In the genomic region with DNA sequence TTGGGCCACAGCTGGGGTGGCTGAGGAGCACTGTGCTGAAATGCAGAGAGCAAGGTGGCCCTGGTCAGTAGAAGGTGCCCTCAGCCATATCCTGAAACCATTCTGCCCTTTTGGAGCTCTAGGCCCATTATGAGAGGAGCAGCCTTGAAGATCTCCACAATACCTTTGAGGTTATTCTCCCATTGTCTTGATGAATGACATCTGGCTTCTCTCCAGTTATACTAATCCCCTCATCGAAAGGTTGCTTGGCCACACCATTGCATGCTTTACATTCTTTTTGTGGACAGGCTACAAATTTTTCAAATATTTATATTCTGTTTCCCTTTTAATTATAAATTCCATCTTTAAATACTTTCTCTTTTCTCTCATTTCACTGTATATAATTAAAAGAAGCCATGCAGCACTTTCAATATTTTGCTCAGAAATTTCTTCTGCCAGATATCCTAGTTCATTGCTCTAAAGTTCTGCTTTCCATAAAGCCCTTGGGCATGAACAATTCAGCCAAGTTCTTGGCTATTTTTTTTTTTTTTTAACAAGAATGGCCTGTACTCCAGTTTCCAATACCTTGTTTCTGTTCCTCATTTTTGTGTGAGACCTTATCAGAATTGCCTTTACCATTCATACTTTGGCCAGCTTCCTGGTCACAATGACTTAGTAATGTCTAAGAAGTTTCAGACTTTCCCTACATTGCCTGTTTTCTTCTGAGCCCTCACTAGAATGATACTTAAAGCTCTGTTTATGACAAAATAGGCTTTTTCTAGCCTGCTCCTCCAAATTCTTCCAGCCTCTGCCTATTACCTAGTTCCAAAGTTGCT, we compare ENCODE assay signal across 9 cellular contexts.
A peak's percentile ranks its signal among the peaks of the same experiment; 100 is the strongest.
DNase-seq lines count a peak whose midpoint lies in the region; ATAC-seq lines count a peak whose summit lies in the region.
"Had no signal": no experiment of that assay in that cellular context is flagged by ENCODE, and none has a peak within 500 bp of the region (broad histone marks: within the 10 kb centered on the region; RNA-seq: fewer than 3 reads in every experiment).

No MANE protein-coding gene starts in this region.

- H3K36me3 Mint-ChIP-seq in stimulated activated naive B cell treated with anti-CD40 and anti-IgM and Interleukin-4, amounts not matched to agents 10 μg/mL and 1 μg/mL and 100 μg/mL, for 72 hours, result no peaks in the 10 kb centered on the region
- H3K36me3 Mint-ChIP-seq in activated naive CD4-positive, alpha-beta T cell treated with anti-CD3 and anti-CD28 coated beads, Interleukin-2, amount 10 ng/mL, durations not matched to agents 7 days and 5 days, result no peaks in the 10 kb centered on the region

- ATAC-seq in GM19395 (IDR thresholded peaks at IDR 0.05; ENCODE audit: unreplicated experiment) (peak; percentile 100), HG02943 (IDR thresholded peaks at IDR 0.05; ENCODE audit: low read depth, unreplicated experiment) (peak; percentile 90), Right ventricle myocardium inferior (no peak)
- peak; percentile 96 to 99 for ATAC-seq in stimulated activated naive B cell treated with anti-CD40 and anti-IgM and Interleukin-4, amounts not matched to agents 10 μg/mL and 1 μg/mL and 100 μg/mL, for 72 hours (replicated peaks)

- CTCF ChIA-PET in activated naive CD4-positive, alpha-beta T cell treated with anti-CD3 and anti-CD28 coated beads, Interleukin-2, amount 10 ng/mL, durations not matched to agents 7 days and 5 days (lab: Charles Lee), result no interaction called here

- intact Hi-C loops in Right ventricle myocardium inferior (cut with DNase I), result no loop called here

- no peaks in the 10 kb centered on the region for H3K9me3 Mint-ChIP-seq in stimulated activated naive B cell treated with anti-CD40 and anti-IgM and Interleukin-4, amounts not matched to agents 10 μg/mL and 1 μg/mL and 100 μg/mL, for 72 hours
- H3K9me3 Mint-ChIP-seq in activated naive CD4-positive, alpha-beta T cell treated with anti-CD3 and anti-CD28 coated beads, Interleukin-2, amount 10 ng/mL, durations not matched to agents 7 days and 5 days, result no peaks in the 10 kb centered on the region

- peaks cover 7 to 11% of the 10 kb centered on the region in 2 donors for H3K4me1 Mint-ChIP-seq in stimulated activated naive B cell treated with anti-CD40 and anti-IgM and Interleukin-4, amounts not matched to agents 10 μg/mL and 1 μg/mL and 100 μg/mL, for 72 hours
- H3K4me1 Mint-ChIP-seq in activated naive CD4-positive, alpha-beta T cell treated with anti-CD3 and anti-CD28 coated beads, Interleukin-2, amount 10 ng/mL, durations not matched to agents 7 days and 5 days, result no peaks in the 10 kb centered on the region

- DNase-seq in NOMO-1 (lab: John Stamatoyannopoulos, UW; ENCODE audit: unreplicated experiment in 2 of 2), result peak; percentile 79 to 89
- no peak for DNase-seq in stimulated activated naive B cell treated with anti-CD40 and anti-IgM and Interleukin-4, amounts not matched to agents 10 μg/mL and 1 μg/mL and 100 μg/mL, for 72 hours
- no peak for DNase-seq in NCI-H2196 treated with DMSO at 0.1 percent for 48 hours (lab: John Stamatoyannopoulos, UW; ENCODE audit: unreplicated experiment)
- DNase-seq in Right ventricle myocardium inferior (ENCODE audit: missing footprints), result no peak
- no peak for DNase-seq in activated naive CD4-positive, alpha-beta T cell treated with anti-CD3 and anti-CD28 coated beads, Interleukin-2, amount 10 ng/mL, durations not matched to agents 7 days and 5 days
- DNase-seq: hippocampal formation, T-helper 9 cell had no signal

- H3K27ac Mint-ChIP-seq in stimulated activated naive B cell treated with anti-CD40 and anti-IgM and Interleukin-4, amounts not matched to agents 10 μg/mL and 1 μg/mL and 100 μg/mL, for 72 hours, result no peak overlapping the region
- H3K27ac Mint-ChIP-seq in activated naive CD4-positive, alpha-beta T cell treated with anti-CD3 and anti-CD28 coated beads, Interleukin-2, amount 10 ng/mL, durations not matched to agents 7 days and 5 days, result no peak overlapping the region

- no peak overlapping the region for H3K4me3 Mint-ChIP-seq in stimulated activated naive B cell treated with anti-CD40 and anti-IgM and Interleukin-4, amounts not matched to agents 10 μg/mL and 1 μg/mL and 100 μg/mL, for 72 hours
- H3K4me3 Mint-ChIP-seq in activated naive CD4-positive, alpha-beta T cell treated with anti-CD3 and anti-CD28 coated beads, Interleukin-2, amount 10 ng/mL, durations not matched to agents 7 days and 5 days, result no peak overlapping the region

- no peaks in the 10 kb centered on the region for H3K27me3 Mint-ChIP-seq in stimulated activated naive B cell treated with anti-CD40 and anti-IgM and Interleukin-4, amounts not matched to agents 10 μg/mL and 1 μg/mL and 100 μg/mL, for 72 hours
- no peaks in the 10 kb centered on the region for H3K27me3 Mint-ChIP-seq in activated naive CD4-positive, alpha-beta T cell treated with anti-CD3 and anti-CD28 coated beads, Interleukin-2, amount 10 ng/mL, durations not matched to agents 7 days and 5 days

Comparison
In these comparisons a context has a peak if more than half of its experiments do, and no peak if none do; other contexts are left out.
1. DNase-seq: peak in NOMO-1 (2 of 2); none in stimulated activated naive B cell treated with anti-CD40 and anti-IgM and Interleukin-4, amounts not matched to agents 10 μg/mL and 1 μg/mL and 100 μg/mL, for 72 hours (single experiment), NCI-H2196 treated with DMSO at 0.1 percent for 48 hours (single experiment), Right ventricle myocardium inferior (single experiment) and activated naive CD4-positive, alpha-beta T cell treated with anti-CD3 and anti-CD28 coated beads, Interleukin-2, amount 10 ng/mL, durations not matched to agents 7 days and 5 days (single experiment).